In genomic region chr6:42733867-42734481, GRCh38 we compare ENCODE assay signal across 9 cellular contexts. TPM values are rescaled to one million over a fixed set of nuclear protein-coding genes. Genes with fewer than 3 reads are reported as not detected.
DNase-seq lines count a peak whose midpoint lies in the region; ATAC-seq, FAIRE-seq and TF ChIP-seq lines count a peak whose summit lies in the region.
"Not testable (repeated sequence)": the region's sequence is repeated elsewhere in the genome, so short reads cannot be mapped to it uniquely, and the experiment has no call there.
"Had no signal": no experiment of that assay in that cellular context is flagged by ENCODE, and none has a peak within 500 bp of the region (broad histone marks: within the 10 kb centered on the region; RNA-seq: fewer than 3 reads in every experiment).

No MANE protein-coding gene starts in this region.

- WGBS in K562 (ENCODE audit: insufficient coverage, low coverage, missing lambda C conversion rate), result 58% methylated on average over 13 of the region's 13 CpGs
- WGBS in HepG2 (ENCODE audit: low lambda C conversion rate), result 52% methylated on average over 13 of the region's 13 CpGs

- H3K36me3 ChIP-seq in BLaER1 treated with 17β-estradiol and CSF1 and Interleukin-3, amounts not matched to agents 10 nM and 100 nM; K562 (ENCODE audit: control insufficient read depth, insufficient read depth, low read length); cardiac muscle cell; HepG2 (replicated peaks in 1 of 2; ENCODE audit: control insufficient read depth in 1 of 2, insufficient read depth in 2 of 2, low read length in 2 of 2): not testable (repeated sequence)

- H3K4me2 ChIP-seq in BLaER1 treated with 17β-estradiol and CSF1 and Interleukin-3, amounts not matched to agents 10 nM and 100 nM, result peak overlapping the region in 7 of 11 experiments; percentile 25 to 53 (median 38); a peak in 11 of 22 replicates
- H3K4me2 ChIP-seq in K562 (ENCODE audit: insufficient read depth, low read length); HepG2 (ENCODE audit: low read depth, low read length): not testable (repeated sequence)

- in situ Hi-C loops in K562 (cut with MboI); HepG2 (cut with HindIII; ENCODE audit: extremely low pct_ligation_motif_present, low pct_unique_long_range_greater_than_20kb): not testable (repeated sequence)

- peaks cover 0 to 10% (median 0%) of the 10 kb centered on the region in 11 experiments; a peak in 5 of 22 replicates for H3K9me3 ChIP-seq in BLaER1 treated with 17β-estradiol and CSF1 and Interleukin-3, amounts not matched to agents 10 nM and 100 nM (replicated peaks in 1 of 11)
- H3K9me3 ChIP-seq in K562 (replicated peaks; ENCODE audit: control insufficient read depth, insufficient read depth, low read depth, low read length); cardiac muscle cell (ENCODE audit: low read depth); HepG2 (ENCODE audit: low read length): not testable (repeated sequence)

- FAIRE-seq in K562 (lab: Jason Lieb, UNC); HepG2 (lab: Jason Lieb, UNC): not testable (repeated sequence)

- CTCF ChIA-PET in K562 (lab: Yijun Ruan, JAX; ENCODE audit: low intra/inter-chr PET ratio); HepG2 (lab: Yijun Ruan, JAX; ENCODE audit: low intra/inter-chr PET ratio, low total read pairs): not testable (repeated sequence)

- H3K9ac ChIP-seq in BLaER1 treated with 17β-estradiol and CSF1 and Interleukin-3, amounts not matched to agents 10 nM and 100 nM; K562 (ENCODE audit: insufficient read depth in 1 of 2, low read depth in 2 of 2, low read length in 2 of 2); HepG2 (ENCODE audit: insufficient read depth, low read depth, low read length): not testable (repeated sequence)

- not testable (repeated sequence) for H3K27me3 ChIP-seq in BLaER1 treated with 17β-estradiol and CSF1 and Interleukin-3, amounts not matched to agents 10 nM and 100 nM; K562 (ENCODE audit: control insufficient read depth in 2 of 2, insufficient read depth in 2 of 2, low read length in 2 of 2); cardiac muscle cell; HepG2 (ENCODE audit: control insufficient read depth in 1 of 2, insufficient read depth in 2 of 2, low read length in 2 of 2)

- H3K4me3 ChIP-seq in BLaER1 treated with 17β-estradiol and CSF1 and Interleukin-3, amounts not matched to agents 10 nM and 100 nM; K562; cardiac muscle cell; HepG2 (replicated peaks in 1 of 3; ENCODE audit: insufficient read depth in 1 of 3, low read depth in 2 of 3, low read length in 3 of 3): not testable (repeated sequence)

- H3K4me1 ChIP-seq in BLaER1 treated with 17β-estradiol and CSF1 and Interleukin-3, amounts not matched to agents 10 nM and 100 nM, result peaks cover 8 to 27% (median 20%) of the 10 kb centered on the region in 10 experiments
- H3K4me1 ChIP-seq in K562 (replicated peaks in 1 of 2; ENCODE audit: control insufficient read depth in 2 of 2, insufficient read depth in 2 of 2, low read length in 2 of 2); cardiac muscle cell (ENCODE audit: low read depth): not testable (repeated sequence)
- peaks cover 11% of the 10 kb centered on the region for H3K4me1 ChIP-seq in HepG2 (ENCODE audit: insufficient read depth, low read length)

- intact Hi-C loops in K562 (cut with micrococcal nuclease); HepG2 (cut with micrococcal nuclease; ENCODE audit: unreplicated experiment); posterior vena cava (cut with DNase I): not testable (repeated sequence)

- not testable (repeated sequence) for TF ChIP-seq CTCF in K562 (IDR thresholded peaks at IDR 0.05 in 2 of 3, conservative IDR thresholded peaks at IDR 0.05 in 1 of 3; ENCODE audit: insufficient read depth in 2 of 3, low read depth in 1 of 3, low read length in 3 of 3); cardiac muscle cell (IDR thresholded peaks at IDR 0.05; ENCODE audit: low read depth, low read length); HepG2 (CRISPR knock-in tag; IDR thresholded peaks at IDR 0.05)

- BruUV-seq in K562 (replicated peaks; lab: Mats Ljungman, UMichigan); HepG2 (replicated peaks; lab: Mats Ljungman, UMichigan): not testable (repeated sequence)

- not testable (repeated sequence) for TF ChIP-seq POLR2A in K562 (conservative IDR thresholded peaks at IDR 0.05); HepG2 (IDR thresholded peaks at IDR 0.05; ENCODE audit: insufficient read depth in 1 of 2, low read depth in 2 of 2, low read length in 2 of 2)

- H4K20me1 ChIP-seq in BLaER1 treated with 17β-estradiol and CSF1 and Interleukin-3, amounts not matched to agents 10 nM and 100 nM; K562 (replicated peaks; ENCODE audit: control insufficient read depth, insufficient read depth, low read length); HepG2 (ENCODE audit: insufficient read depth, low read length): not testable (repeated sequence)

- H3K79me2 ChIP-seq in K562 (ENCODE audit: control insufficient read depth, insufficient read depth, low read length); HepG2 (ENCODE audit: insufficient read depth, low read length): not testable (repeated sequence)

- POLR2A ChIA-PET in K562 (lab: Yijun Ruan, JAX), result interaction anchor here (0.7 to 1.1 kb wide), 2 partner anchors 11 to 14 kb away, joined by 3 to 5 read pairs; no protein-coding TSS in a partner anchor
- POLR2A ChIA-PET in HepG2 (lab: Yijun Ruan, JAX), result interaction anchor here (0.6 to 1.6 kb wide), 3 partner anchors 13 to 49 kb away, joined by 3 read pairs; no protein-coding TSS in a partner anchor

- DNase-seq in HK-2 (ENCODE audit: unreplicated experiment), result peak; percentile 63
- DNase-seq in NCI-H226, result peak; percentile 32
- DNase-seq in K562 (ENCODE audit: extremely low read depth in 1 of 4, low spot score in 3 of 4); HepG2 (ENCODE audit: low spot score): not testable (repeated sequence)
- peak in 1 of 2 donors; percentile 29 for DNase-seq in cardiac muscle cell (ENCODE audit: low read depth in 1 of 2, low spot score in 1 of 2)
- peak; percentile 31 for DNase-seq in posterior vena cava (ENCODE audit: low spot score)

- not testable (repeated sequence) for TF ChIP-seq RAD21 in K562 (CRISPR knock-in tag; conservative IDR thresholded peaks at IDR 0.05 in 1 of 2, IDR thresholded peaks at IDR 0.05 in 1 of 2); HepG2 (CRISPR knock-in tag; IDR thresholded peaks at IDR 0.05)

- TF ChIP-seq EP300 in K562 (IDR thresholded peaks at IDR 0.05; ENCODE audit: low read length); HepG2 (IDR thresholded peaks at IDR 0.05; ENCODE audit: low read depth in 2 of 2, low read length in 2 of 2); HepG2 (CRISPR knock-in tag; IDR thresholded peaks at IDR 0.05; ENCODE audit: borderline replicate concordance): not testable (repeated sequence)

- H3K27ac ChIP-seq in BLaER1 treated with 17β-estradiol and CSF1 and Interleukin-3, amounts not matched to agents 10 nM and 100 nM; K562 (ENCODE audit: extremely low read depth, low read depth, low read length); HepG2 (ENCODE audit: extremely low read length, insufficient read depth, low read length): not testable (repeated sequence)
- peak overlapping the region; percentile 65 for H3K27ac ChIP-seq in cardiac muscle cell

- not testable (repeated sequence) for H3K9me1 ChIP-seq in K562 (ENCODE audit: control insufficient read depth, insufficient read depth, low read length)

- ATAC-seq in K562, HepG2: not testable (repeated sequence)

- H2AFZ ChIP-seq in K562 (ENCODE audit: low read depth, low read length); HepG2 (ENCODE audit: low read length): not testable (repeated sequence)

RNA-seq across cellular contexts. Expression of gene PRPH2, which starts 11.6 kb away (rescaled TPM):
- not detected in 2 replicates for total RNA-seq in K562 (2011; cell fraction: chromatin; rRNA removed; ENCODE audit: low replicate concordance)
- 0.33 TPM in 1 of 2 replicates, not detected in the other for total RNA-seq in K562 (2011; cell fraction: nucleolus; rRNA removed)
- not detected in 2 replicates for total RNA-seq in K562 (2011; cell fraction: nucleoplasm; rRNA removed)
- 0.04 TPM in 1 of 2 replicates, not detected in the other for total RNA-seq in K562 (2014; rRNA removed)
- total RNA-seq in K562 (2014; rRNA removed; fragmentation: Illumina TruSeq; extraction: Trizol), result not detected in 2 replicates
- total RNA-seq in K562 (2015; rRNA removed; fragmentation: Illumina TruSeq; extraction: Trizol), result 0.04 TPM in 1 of 2 replicates, not detected in the other
- total RNA-seq in K562 (2021), result 0.09 TPM in 1 of 2 replicates, not detected in the other
- polyA plus RNA-seq in K562 (2011; rRNA removed), result 0.03 and 0.04 TPM in 2 replicates
- polyA plus RNA-seq in K562 (2011; cell fraction: cytosol; rRNA removed), result 0.03 and 0.04 TPM in 2 replicates
- not detected in 2 replicates for polyA plus RNA-seq in K562 (2011; cell fraction: nucleus; rRNA removed)
- polyA plus RNA-seq in K562 (2012), result 0.08 and 0.11 TPM in 2 replicates
- polyA plus RNA-seq in K562 (2014; fragmentation: Illumina TruSeq; extraction: Trizol), result 0.03 and 0.10 TPM in 2 replicates
- polyA plus RNA-seq in K562 (2014; fragmentation: Nextera tagmentation; extraction: Ambion mirVana), result under 1 TPM; 0.03 to 0.11 TPM
- 0.26 TPM in 1 of 2 replicates, not detected in the other for polyA plus RNA-seq in K562 (2014; rRNA removed)
- 0.06 TPM in 1 of 2 replicates, not detected in the other for polyA minus RNA-seq in K562 (2011; rRNA and poly(A)+ RNA removed)
- polyA minus RNA-seq in K562 (2011; cell fraction: cytosol; rRNA and poly(A)+ RNA removed), result not detected in 2 replicates
- polyA minus RNA-seq in K562 (2011; cell fraction: nucleus; rRNA and poly(A)+ RNA removed), result 0.11 TPM in 1 of 2 replicates, not detected in the other
- total RNA-seq in cardiac muscle cell, result 7.3 and 10.1 TPM in 2 replicates
- polyA plus RNA-seq in cardiac muscle cell, result 9.6 and 15.0 TPM in 2 replicates
- total RNA-seq in HepG2 (2016; rRNA removed; fragmentation: Illumina TruSeq; extraction: Trizol), result 0.04 and 0.06 TPM in 2 replicates
- 0.10 TPM in 1 of 2 replicates, not detected in the other for total RNA-seq in HepG2 (2016; cell fraction: cytosol; rRNA removed; fragmentation: Illumina TruSeq; extraction: Trizol; ENCODE audit: low read depth)
- total RNA-seq in HepG2 (2016; cell fraction: insoluble cytoplasmic fraction; rRNA removed; fragmentation: Illumina TruSeq; extraction: Trizol), result 0.04 TPM in 1 of 2 replicates, not detected in the other
- 0.10 TPM in 1 of 2 replicates, not detected in the other for total RNA-seq in HepG2 (2016; cell fraction: membrane; rRNA removed; fragmentation: Illumina TruSeq; extraction: Trizol)
- not detected in 2 replicates for total RNA-seq in HepG2 (2016; cell fraction: nucleus; rRNA removed; fragmentation: Illumina TruSeq; extraction: Trizol)
- polyA plus RNA-seq in HepG2 (2011; rRNA removed), result 0.03 and 0.05 TPM in 2 replicates
- 0.05 TPM in 2 replicates for polyA plus RNA-seq in HepG2 (2011; cell fraction: cytosol; rRNA removed)
- 0.08 TPM in 1 of 2 replicates, not detected in the other for polyA plus RNA-seq in HepG2 (2011; cell fraction: nucleus; rRNA removed)
- not detected in 2 replicates for polyA plus RNA-seq in HepG2 (2012)
- polyA plus RNA-seq in HepG2 (2016; cell fraction: cytosol; fragmentation: Illumina TruSeq; extraction: Trizol; ENCODE audit: low read depth), result not detected in 2 replicates
- not detected in 2 replicates for polyA plus RNA-seq in HepG2 (2016; cell fraction: insoluble cytoplasmic fraction; fragmentation: Illumina TruSeq; extraction: Trizol; ENCODE audit: low read depth)
- not detected in 2 replicates for polyA plus RNA-seq in HepG2 (2016; cell fraction: membrane; fragmentation: Illumina TruSeq; extraction: Trizol; ENCODE audit: low read depth)
- not detected in 2 replicates for polyA plus RNA-seq in HepG2 (2016; cell fraction: nucleus; fragmentation: Illumina TruSeq; extraction: Trizol; ENCODE audit: insufficient read depth, low read depth)
- not detected in 2 replicates for polyA minus RNA-seq in HepG2 (2011; rRNA and poly(A)+ RNA removed; ENCODE audit: low replicate concordance)
- not detected in 2 replicates for polyA minus RNA-seq in HepG2 (2011; cell fraction: cytosol; rRNA and poly(A)+ RNA removed)
- 0.12 TPM in 1 of 2 replicates, not detected in the other for polyA minus RNA-seq in HepG2 (2011; cell fraction: nucleus; rRNA and poly(A)+ RNA removed)
- 1 to 10 TPM in 1 of 2 donors, under 1 TPM in 1; 1.00 to 2.2 TPM for total RNA-seq in posterior vena cava
- total RNA-seq: MCF 10A had no signal
- polyA plus RNA-seq: SK-N-SH had no signal

RNA-seq across cellular contexts. Expression of gene TBCC, which starts 11.9 kb away (rescaled TPM):
- 19.4 and 28.3 TPM in 2 replicates for total RNA-seq in K562 (2011; cell fraction: chromatin; rRNA removed; ENCODE audit: low replicate concordance)
- 29.3 and 40.5 TPM in 2 replicates for total RNA-seq in K562 (2011; cell fraction: nucleolus; rRNA removed)
- total RNA-seq in K562 (2011; cell fraction: nucleoplasm; rRNA removed), result 32.5 and 32.9 TPM in 2 replicates
- 34.1 and 55.1 TPM in 2 replicates for total RNA-seq in K562 (2014; rRNA removed)
- total RNA-seq in K562 (2014; rRNA removed; fragmentation: Illumina TruSeq; extraction: Trizol), result 16.1 and 20.9 TPM in 2 replicates
- total RNA-seq in K562 (2015; rRNA removed; fragmentation: Illumina TruSeq; extraction: Trizol), result 31.3 and 31.9 TPM in 2 replicates
- 27.8 and 28.7 TPM in 2 replicates for total RNA-seq in K562 (2021)
- polyA plus RNA-seq in K562 (2011; rRNA removed), result 16.5 and 19.5 TPM in 2 replicates
- polyA plus RNA-seq in K562 (2011; cell fraction: cytosol; rRNA removed), result 20.2 and 26.4 TPM in 2 replicates
- 28.2 and 28.3 TPM in 2 replicates for polyA plus RNA-seq in K562 (2011; cell fraction: nucleus; rRNA removed)
- polyA plus RNA-seq in K562 (2012), result 24.3 and 30.8 TPM in 2 replicates
- polyA plus RNA-seq in K562 (2014; fragmentation: Illumina TruSeq; extraction: Trizol), result 23.3 and 24.8 TPM in 2 replicates
- polyA plus RNA-seq in K562 (2014; fragmentation: Nextera tagmentation; extraction: Ambion mirVana), result 1 to 10 TPM; 2.8 to 5.0 TPM
- 28.9 and 29.5 TPM in 2 replicates for polyA plus RNA-seq in K562 (2014; rRNA removed)
- 5.2 and 6.0 TPM in 2 replicates for polyA minus RNA-seq in K562 (2011; rRNA and poly(A)+ RNA removed)
- 8.4 and 9.8 TPM in 2 replicates for polyA minus RNA-seq in K562 (2011; cell fraction: cytosol; rRNA and poly(A)+ RNA removed)
- 8.9 and 15.4 TPM in 2 replicates for polyA minus RNA-seq in K562 (2011; cell fraction: nucleus; rRNA and poly(A)+ RNA removed)
- 47.4 and 58.8 TPM in 2 replicates for total RNA-seq in cardiac muscle cell
- 53.3 and 67.1 TPM in 2 replicates for polyA plus RNA-seq in cardiac muscle cell
- total RNA-seq in HepG2 (2016; rRNA removed; fragmentation: Illumina TruSeq; extraction: Trizol), result 36.1 and 43.2 TPM in 2 replicates
- 13.4 and 14.0 TPM in 2 replicates for total RNA-seq in HepG2 (2016; cell fraction: cytosol; rRNA removed; fragmentation: Illumina TruSeq; extraction: Trizol; ENCODE audit: low read depth)
- 37.2 and 41.5 TPM in 2 replicates for total RNA-seq in HepG2 (2016; cell fraction: insoluble cytoplasmic fraction; rRNA removed; fragmentation: Illumina TruSeq; extraction: Trizol)
- 20.4 and 22.9 TPM in 2 replicates for total RNA-seq in HepG2 (2016; cell fraction: membrane; rRNA removed; fragmentation: Illumina TruSeq; extraction: Trizol)
- 17.5 and 20.0 TPM in 2 replicates for total RNA-seq in HepG2 (2016; cell fraction: nucleus; rRNA removed; fragmentation: Illumina TruSeq; extraction: Trizol)
- 14.8 and 18.0 TPM in 2 replicates for polyA plus RNA-seq in HepG2 (2011; rRNA removed)
- 14.9 and 15.6 TPM in 2 replicates for polyA plus RNA-seq in HepG2 (2011; cell fraction: cytosol; rRNA removed)
- 12.6 and 13.8 TPM in 2 replicates for polyA plus RNA-seq in HepG2 (2011; cell fraction: nucleus; rRNA removed)
- polyA plus RNA-seq in HepG2 (2012), result 12.0 and 15.3 TPM in 2 replicates
- polyA plus RNA-seq in HepG2 (2016; cell fraction: cytosol; fragmentation: Illumina TruSeq; extraction: Trizol; ENCODE audit: low read depth), result 5.2 and 5.5 TPM in 2 replicates
- polyA plus RNA-seq in HepG2 (2016; cell fraction: insoluble cytoplasmic fraction; fragmentation: Illumina TruSeq; extraction: Trizol; ENCODE audit: low read depth), result 26.8 and 28.7 TPM in 2 replicates
- polyA plus RNA-seq in HepG2 (2016; cell fraction: membrane; fragmentation: Illumina TruSeq; extraction: Trizol; ENCODE audit: low read depth), result 7.8 and 9.2 TPM in 2 replicates
- polyA plus RNA-seq in HepG2 (2016; cell fraction: nucleus; fragmentation: Illumina TruSeq; extraction: Trizol; ENCODE audit: insufficient read depth, low read depth), result 20.6 and 21.7 TPM in 2 replicates
- polyA minus RNA-seq in HepG2 (2011; rRNA and poly(A)+ RNA removed; ENCODE audit: low replicate concordance), result 10.7 and 14.8 TPM in 2 replicates
- 8.2 and 9.3 TPM in 2 replicates for polyA minus RNA-seq in HepG2 (2011; cell fraction: cytosol; rRNA and poly(A)+ RNA removed)
- polyA minus RNA-seq in HepG2 (2011; cell fraction: nucleus; rRNA and poly(A)+ RNA removed), result 7.6 and 7.7 TPM in 2 replicates
- total RNA-seq in posterior vena cava, result 10 to 100 TPM; 13.9 to 16.2 TPM

RNA-seq across cellular contexts. Expression of gene BICRAL, which starts 47.9 kb away (rescaled TPM):
- total RNA-seq in K562 (2011; cell fraction: chromatin; rRNA removed; ENCODE audit: low replicate concordance), result 17.0 and 22.8 TPM in 2 replicates
- total RNA-seq in K562 (2011; cell fraction: nucleolus; rRNA removed), result 9.5 TPM in 2 replicates
- 13.6 and 16.9 TPM in 2 replicates for total RNA-seq in K562 (2011; cell fraction: nucleoplasm; rRNA removed)
- total RNA-seq in K562 (2014; rRNA removed) (3.7 and 4.4 TPM in 2 replicates), K562 (2014; rRNA removed; fragmentation: Illumina TruSeq; extraction: Trizol) (5.6 and 6.6 TPM in 2 replicates), K562 (2015; rRNA removed; fragmentation: Illumina TruSeq; extraction: Trizol) (5.2 and 5.7 TPM in 2 replicates), K562 (2021) (9.2 and 10.2 TPM in 2 replicates), cardiac muscle cell (5.3 and 7.2 TPM in 2 replicates), HepG2 (2016; rRNA removed; fragmentation: Illumina TruSeq; extraction: Trizol) (5.0 and 6.8 TPM in 2 replicates), posterior vena cava (10 to 100 TPM; 16.9 to 18.5 TPM)
- polyA plus RNA-seq in K562 (2011; rRNA removed) (10.1 and 11.9 TPM in 2 replicates), K562 (2014; fragmentation: Illumina TruSeq; extraction: Trizol) (9.7 and 10.4 TPM in 2 replicates), K562 (2014; fragmentation: Nextera tagmentation; extraction: Ambion mirVana) (1 to 10 TPM; 1.2 to 1.4 TPM), K562 (2014; rRNA removed) (5.3 and 6.2 TPM in 2 replicates), cardiac muscle cell (3.9 and 4.5 TPM in 2 replicates), HepG2 (2011; rRNA removed) (11.1 and 13.5 TPM in 2 replicates)
- polyA plus RNA-seq in K562 (2011; cell fraction: cytosol; rRNA removed), result 9.1 and 13.7 TPM in 2 replicates
- 7.7 and 9.2 TPM in 2 replicates for polyA plus RNA-seq in K562 (2011; cell fraction: nucleus; rRNA removed)
- 5.7 and 7.4 TPM in 2 replicates for polyA plus RNA-seq in K562 (2012)
- polyA minus RNA-seq in K562 (2011; rRNA and poly(A)+ RNA removed), result 23.8 and 24.3 TPM in 2 replicates
- 10.1 and 10.7 TPM in 2 replicates for polyA minus RNA-seq in K562 (2011; cell fraction: cytosol; rRNA and poly(A)+ RNA removed)
- polyA minus RNA-seq in K562 (2011; cell fraction: nucleus; rRNA and poly(A)+ RNA removed), result 4.3 and 9.6 TPM in 2 replicates
- total RNA-seq in HepG2 (2016; cell fraction: cytosol; rRNA removed; fragmentation: Illumina TruSeq; extraction: Trizol; ENCODE audit: low read depth), result 1.6 and 1.9 TPM in 2 replicates
- total RNA-seq in HepG2 (2016; cell fraction: insoluble cytoplasmic fraction; rRNA removed; fragmentation: Illumina TruSeq; extraction: Trizol), result 4.5 and 6.4 TPM in 2 replicates
- total RNA-seq in HepG2 (2016; cell fraction: membrane; rRNA removed; fragmentation: Illumina TruSeq; extraction: Trizol), result 4.8 and 5.3 TPM in 2 replicates
- 4.9 and 6.1 TPM in 2 replicates for total RNA-seq in HepG2 (2016; cell fraction: nucleus; rRNA removed; fragmentation: Illumina TruSeq; extraction: Trizol)
- polyA plus RNA-seq in HepG2 (2011; cell fraction: cytosol; rRNA removed), result 9.5 and 11.4 TPM in 2 replicates
- polyA plus RNA-seq in HepG2 (2011; cell fraction: nucleus; rRNA removed), result 9.0 and 9.1 TPM in 2 replicates
- polyA plus RNA-seq in HepG2 (2012), result 7.3 and 7.8 TPM in 2 replicates
- 0.24 and 0.26 TPM in 2 replicates for polyA plus RNA-seq in HepG2 (2016; cell fraction: cytosol; fragmentation: Illumina TruSeq; extraction: Trizol; ENCODE audit: low read depth)
- polyA plus RNA-seq in HepG2 (2016; cell fraction: insoluble cytoplasmic fraction; fragmentation: Illumina TruSeq; extraction: Trizol; ENCODE audit: low read depth), result 5.3 and 6.6 TPM in 2 replicates
- 1.5 and 1.7 TPM in 2 replicates for polyA plus RNA-seq in HepG2 (2016; cell fraction: membrane; fragmentation: Illumina TruSeq; extraction: Trizol; ENCODE audit: low read depth)
- 8.7 and 9.2 TPM in 2 replicates for polyA plus RNA-seq in HepG2 (2016; cell fraction: nucleus; fragmentation: Illumina TruSeq; extraction: Trizol; ENCODE audit: insufficient read depth, low read depth)
- 16.6 and 32.3 TPM in 2 replicates for polyA minus RNA-seq in HepG2 (2011; rRNA and poly(A)+ RNA removed; ENCODE audit: low replicate concordance)
- polyA minus RNA-seq in HepG2 (2011; cell fraction: cytosol; rRNA and poly(A)+ RNA removed), result 14.7 and 15.5 TPM in 2 replicates
- 14.7 and 18.9 TPM in 2 replicates for polyA minus RNA-seq in HepG2 (2011; cell fraction: nucleus; rRNA and poly(A)+ RNA removed)
